Comparison of ENCODE assay signal across 10 cellular contexts in genomic region chr4:105061136-105061696, GRCh38.
DNase-seq lines count a peak whose midpoint lies in the region; ATAC-seq, FAIRE-seq and TF ChIP-seq lines count a peak whose summit lies in the region.
"Had no signal": no experiment of that assay in that cellular context is flagged by ENCODE, and none has a peak within 500 bp of the region (broad histone marks: within the 10 kb centered on the region; RNA-seq: fewer than 3 reads in every experiment).

No MANE protein-coding gene starts in this region.

- peak; percentile 47 for ATAC-seq in HG03025 (IDR thresholded peaks at IDR 0.05; ENCODE audit: low FRiP score, unreplicated experiment)

- no peaks in the 10 kb centered on the region for H3K27me3 Mint-ChIP-seq in activated naive CD8-positive, alpha-beta T cell treated with anti-CD3 and anti-CD28 coated beads for 36 hours
- H3K27me3 Mint-ChIP-seq: CD8-positive, alpha-beta memory T cell had no signal

- no peaks in the 10 kb centered on the region for H3K36me3 Mint-ChIP-seq in activated naive CD8-positive, alpha-beta T cell treated with anti-CD3 and anti-CD28 coated beads for 36 hours
- H3K36me3 Mint-ChIP-seq: brain; CD8-positive, alpha-beta memory T cell had no signal

- TF ChIP-seq CTCF in OCI-LY7 (conservative IDR thresholded peaks at IDR 0.05; ENCODE audit: low read length) (no peak), dorsolateral prefrontal cortex (IDR thresholded peaks at IDR 0.05 in 54 of 56, conservative IDR thresholded peaks at IDR 0.05 in 2 of 56; ENCODE audit: low read depth in 1 of 56, partially characterized antibody in 56 of 56) (no peak)

- DNase-seq in activated effector memory CD4-positive, alpha-beta T cell treated with anti-CD3 and anti-CD28 coated beads, Interleukin-2, amount 50 U/mL, for 16 hours, result peak; percentile 68
- no peak for DNase-seq in activated effector memory CD4-positive, alpha-beta T cell treated with Interleukin-2 at 50 U/mL for 16 hours
- DNase-seq in OCI-LY7 (ENCODE audit: low spot score) (peak; percentile 5), medulla oblongata (ENCODE audit: extremely low spot score) (peak; percentile 62), urothelium cell line (ENCODE audit: low spot score) (peak; percentile 75), dorsolateral prefrontal cortex (no peak)
- DNase-seq in activated naive CD8-positive, alpha-beta T cell treated with anti-CD3 and anti-CD28 coated beads for 36 hours, result peak; percentile 42

- H3K27ac ChIP-seq in OCI-LY7 (ENCODE audit: low read depth, low read length, poor library complexity, severe bottlenecking) (no peak overlapping the region), dorsolateral prefrontal cortex (peak overlapping the region in 4 of 59 donors; percentile 20 to 42 (median 32))

- peaks cover 43% of the 10 kb centered on the region for H3K4me1 Mint-ChIP-seq in activated naive CD8-positive, alpha-beta T cell treated with anti-CD3 and anti-CD28 coated beads for 36 hours

- no peaks in the 10 kb centered on the region for H3K27me3 ChIP-seq in dorsolateral prefrontal cortex

- peak overlapping the region; percentile 87 for H3K27ac Mint-ChIP-seq in activated naive CD8-positive, alpha-beta T cell treated with anti-CD3 and anti-CD28 coated beads for 36 hours
- H3K27ac Mint-ChIP-seq: brain had no signal

- intact Hi-C loops in OCI-LY7 (cut with micrococcal nuclease; ENCODE audit: unreplicated experiment) (no loop called here), dorsolateral prefrontal cortex (cut with DNase I) (no loop called here)

- CTCF ChIA-PET in OCI-LY7 (lab: Charles Lee; ENCODE audit: unreplicated experiment), result no interaction called here

- H4K20me1 ChIP-seq in OCI-LY7 (ENCODE audit: insufficient read depth, low read length), result no peaks in the 10 kb centered on the region

- H3K4me1 ChIP-seq in OCI-LY7 (ENCODE audit: insufficient read depth, low read length, poor library complexity, severe bottlenecking), result no peaks in the 10 kb centered on the region

- peak overlapping the region; percentile 13; the same call in 1 of the 2 replicates for H2AFZ ChIP-seq in OCI-LY7 (ENCODE audit: low read length)

- peak overlapping the region; percentile 58 for H3K4me3 Mint-ChIP-seq in activated naive CD8-positive, alpha-beta T cell treated with anti-CD3 and anti-CD28 coated beads for 36 hours
- H3K4me3 Mint-ChIP-seq: brain had no signal

- no peak overlapping the region; the same call in 1 of the 2 replicates for H3K4me2 ChIP-seq in OCI-LY7 (ENCODE audit: low read length)

- H3K9me2 ChIP-seq in OCI-LY7 (ENCODE audit: insufficient read depth, low read length), result no peaks in the 10 kb centered on the region

- no peaks in the 10 kb centered on the region for H3K79me2 ChIP-seq in OCI-LY7 (ENCODE audit: insufficient read depth, low read depth, low read length)

- H3K9me3 ChIP-seq in OCI-LY7 (ENCODE audit: low read length), result no peaks in the 10 kb centered on the region

- no peak overlapping the region for H3K4me3 ChIP-seq in OCI-LY7 (ENCODE audit: low read depth, low read length, poor library complexity, severe bottlenecking)
- no peak overlapping the region for H3K4me3 ChIP-seq in dorsolateral prefrontal cortex

- FAIRE-seq in urothelium cell line (lab: Jason Lieb, UNC), result no peak

- BruUV-seq in OCI-LY7 (replicated peaks; lab: Mats Ljungman, UMichigan), result no TSS peak

- no peaks in the 10 kb centered on the region for H3K9me3 Mint-ChIP-seq in activated naive CD8-positive, alpha-beta T cell treated with anti-CD3 and anti-CD28 coated beads for 36 hours
- H3K9me3 Mint-ChIP-seq: brain; CD8-positive, alpha-beta memory T cell had no signal

- POLR2A ChIA-PET in OCI-LY7 (lab: Charles Lee), result interaction anchor here (0.6 to 0.7 kb wide), 2 partner anchors 10 to 45 kb away, joined by 3 to 6 read pairs; no protein-coding TSS in a partner anchor

- H3K36me3 ChIP-seq in OCI-LY7 (ENCODE audit: insufficient read depth, low read length), result no peaks in the 10 kb centered on the region

Comparison
In these comparisons a context has a peak if more than half of its experiments do, and no peak if none do; other contexts are left out.
1. DNase-seq: peak in activated effector memory CD4-positive, alpha-beta T cell treated with anti-CD3 and anti-CD28 coated beads, Interleukin-2, amount 50 U/mL, for 16 hours (single experiment), OCI-LY7 (single experiment), activated naive CD8-positive, alpha-beta T cell treated with anti-CD3 and anti-CD28 coated beads for 36 hours (single experiment), medulla oblongata (single experiment) and urothelium cell line (single experiment); none in activated effector memory CD4-positive, alpha-beta T cell treated with Interleukin-2 at 50 U/mL for 16 hours (single experiment) and dorsolateral prefrontal cortex (0 of 10).